ENCODE assay signal across 8 cellular contexts in the genomic region with DNA sequence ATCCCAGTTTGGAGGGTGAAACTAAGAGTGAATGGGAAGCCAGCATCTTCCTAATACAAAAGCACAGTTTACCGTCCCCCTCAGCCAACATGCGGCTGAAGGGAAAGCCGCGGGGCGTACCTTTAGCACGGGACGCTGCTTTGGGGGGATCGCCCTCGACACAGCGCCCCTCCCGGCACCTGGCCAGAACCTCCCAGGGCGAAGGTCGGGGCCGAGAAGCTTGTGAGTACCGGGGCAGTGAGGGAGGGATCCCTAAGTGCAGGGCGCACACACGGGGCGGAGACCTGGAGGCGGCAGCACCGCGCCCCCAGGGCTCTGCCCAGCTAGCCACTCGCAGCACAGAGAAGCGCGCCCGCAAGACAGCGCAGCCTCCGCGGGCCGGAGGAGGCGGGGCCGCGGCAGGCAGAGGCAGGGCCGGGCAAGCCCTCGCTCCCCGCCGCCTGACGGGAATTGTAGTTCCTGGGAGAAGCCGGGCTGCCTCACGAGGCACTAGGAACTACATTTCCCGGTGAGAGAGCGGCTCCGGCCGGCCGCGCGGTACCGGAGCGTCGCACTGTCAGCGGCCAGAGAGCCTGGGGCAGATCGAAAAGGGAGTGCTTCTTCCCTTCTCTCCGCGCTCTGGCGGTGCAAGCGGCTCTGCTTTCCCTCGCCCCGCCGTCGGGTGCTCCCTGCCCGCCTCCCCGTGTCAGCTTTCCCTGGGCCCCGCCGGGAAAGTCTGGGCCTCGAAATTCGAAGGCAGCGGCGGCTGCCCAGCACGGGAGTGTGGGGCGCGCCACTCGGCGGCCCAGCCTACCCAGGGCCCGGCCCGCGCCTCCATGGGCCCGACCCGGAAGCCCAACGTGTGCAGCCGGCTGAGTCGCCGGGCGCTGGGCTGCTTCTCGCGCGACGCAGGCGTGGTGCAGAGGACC. TPM values are rescaled to one million over a fixed set of nuclear protein-coding genes. Genes with fewer than 3 reads are reported as not detected.
DNase-seq lines count a peak whose midpoint lies in the region; ATAC-seq and TF ChIP-seq lines count a peak whose summit lies in the region.

TSS of gene DCAF17 (plus strand) at position 464 of the 908 bp plus-strand sequence. CDS start at position 816, 352 bp downstream.
A gene with protein sequence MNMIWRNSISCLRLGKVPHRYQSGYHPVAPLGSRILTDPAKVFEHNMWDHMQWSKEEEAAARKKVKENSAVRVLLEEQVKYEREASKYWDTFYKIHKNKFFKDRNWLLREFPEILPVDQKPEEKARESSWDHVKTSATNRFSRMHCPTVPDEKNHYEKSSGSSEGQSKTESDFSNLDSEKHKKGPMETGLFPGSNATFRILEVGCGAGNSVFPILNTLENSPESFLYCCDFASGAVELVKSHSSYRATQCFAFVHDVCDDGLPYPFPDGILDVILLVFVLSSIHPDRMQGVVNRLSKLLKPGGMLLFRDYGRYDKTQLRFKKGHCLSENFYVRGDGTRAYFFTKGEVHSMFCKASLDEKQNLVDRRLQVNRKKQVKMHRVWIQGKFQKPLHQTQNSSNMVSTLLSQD (minus strand): TSS at position 228 of the 908 bp plus-strand sequence. CDS start 41,805 bp downstream, outside the sequence.

- TF ChIP-seq CTCF in Panc1 (IDR thresholded peaks at IDR 0.05) (peak; percentile 61), esophagus muscularis mucosa (IDR thresholded peaks at IDR 0.05) (peak; percentile 8 to 30 (median 21))

- DNase-seq in DMS79 treated with DMSO at 0.1 percent for 48 hours (lab: John Stamatoyannopoulos, UW) (peak; percentile 90), KBM-7 (peak; percentile 99), Panc1 (ENCODE audit: low read depth, low spot score) (peak; percentile 81), esophagus muscularis mucosa (ENCODE audit: extremely low spot score) (peak; percentile 97), myocyte (ENCODE audit: low read depth) (peak; percentile 98)
- peak; percentile 94 to 95 for DNase-seq in activated T-cell treated with anti-CD3 and anti-CD28 coated beads, Interleukin-2, amount 50 U/mL, for 48 hours
- peak; percentile 92 to 93 for DNase-seq in stimulated activated CD8-positive, alpha-beta memory T cell treated with anti-CD3 and anti-CD28 coated beads, Interleukin-7, amount 100 ng/mL, for 48 hours (ENCODE audit: extremely low read depth in 1 of 2, low read depth in 1 of 2)

- CTCF ChIA-PET in Panc1 (lab: Charles Lee): interaction anchor here (0.6 kb wide), 1 partner anchor 111 kb away, joined by 11 read pairs; no protein-coding TSS in a partner anchor

- H3K36me3 ChIP-seq in Panc1 (ENCODE audit: control insufficient read depth, insufficient read depth, low read length) (peaks cover 4% of the 10 kb centered on the region; the same call in 1 of the 2 replicates), esophagus muscularis mucosa (peaks cover 0 to 27% (median 18%) of the 10 kb centered on the region in 4 donors)

- in situ Hi-C loops in KBM-7 (cut with MboI; ENCODE audit: low pct_unique_long_range_greater_than_20kb, low sequenced_read_pairs) (loop anchor here (25.0 kb wide), 1 partner anchor 472 kb away; no protein-coding TSS in a partner anchor), Panc1 (cut with HindIII; ENCODE audit: low pct_unique_long_range_greater_than_20kb, low sequenced_read_pairs) (no loop called here)

- H3K27ac ChIP-seq in Panc1 (ENCODE audit: low read length) (peak within 1 kb of the TSS; percentile 96), esophagus muscularis mucosa (replicated peaks in 1 of 4) (peak within 1 kb of the TSS; percentile 93 to 98 (median 94))

- peak within 1 kb of the TSS; percentile 95 for H3K4me3 ChIP-seq in Panc1 (ENCODE audit: low read depth in 2 of 2, low read length in 2 of 2)
- peak within 1 kb of the TSS; percentile 69 to 87 (median 76) for H3K4me3 ChIP-seq in esophagus muscularis mucosa

- H3K9me3 ChIP-seq in Panc1 (ENCODE audit: control insufficient read depth, insufficient read depth, low read depth, low read length) (peaks cover 7% of the 10 kb centered on the region; the same call in 1 of the 2 replicates), esophagus muscularis mucosa (no peaks in the 10 kb centered on the region)

- peaks cover 10% of the 10 kb centered on the region for H3K4me1 ChIP-seq in Panc1 (ENCODE audit: control insufficient read depth, insufficient read depth, low read length)
- peaks cover 10 to 49% (median 40%) of the 10 kb centered on the region in 4 donors for H3K4me1 ChIP-seq in esophagus muscularis mucosa

- no TSS peak for BruUV-seq in Panc1 (replicated peaks; lab: Mats Ljungman, UMichigan)

- intact Hi-C loops in Panc1 (cut with micrococcal nuclease; ENCODE audit: unreplicated experiment): loop anchor here (5.0 kb wide), 2 partner anchors 447 to 462 kb away; no protein-coding TSS in a partner anchor
- intact Hi-C loops in esophagus muscularis mucosa (cut with DNase I): loop anchor here (2.0 to 10.0 kb wide), 3 partner anchors 91 to 462 kb away; partner anchors contain the start of gene DYNC1I2

- WGBS in esophagus muscularis mucosa: under 1% methylated on average over 35 of the region's 87 CpGs

- TF ChIP-seq EP300 in esophagus muscularis mucosa (IDR thresholded peaks at IDR 0.05): no peak

- peak; percentile 14 for TF ChIP-seq POLR2A in esophagus muscularis mucosa (IDR thresholded peaks at IDR 0.05; ENCODE audit: low read depth)

- POLR2A ChIA-PET in Panc1 (lab: Charles Lee): interaction anchor here (0.6 kb wide), 1 partner anchor 504 kb away, joined by 3 read pairs; no protein-coding TSS in a partner anchor

- H3K27me3 ChIP-seq in Panc1 (ENCODE audit: control insufficient read depth, insufficient read depth, low read length) (no peaks in the 10 kb centered on the region), esophagus muscularis mucosa (no peaks in the 10 kb centered on the region)

- peak; percentile 92 for ATAC-seq in GM21717 (IDR thresholded peaks at IDR 0.05; ENCODE audit: unreplicated experiment)
- ATAC-seq in Panc1: peak; percentile 98

RNA-seq across cellular contexts. Expression of gene DCAF17, which starts in this region (rescaled TPM):
- total RNA-seq in Panc1 (2021; ENCODE audit: unreplicated experiment): 19.0 TPM
- polyA plus RNA-seq in Panc1 (2012; ENCODE audit: insufficient read length): 5.7 TPM
- 10 to 100 TPM; 12.0 to 22.8 (median 14.3) TPM for total RNA-seq in esophagus muscularis mucosa
- total RNA-seq in myocyte: 18.9 and 24.1 TPM in 2 replicates
- 9.0 TPM for polyA plus RNA-seq in myocyte (2012)

RNA-seq across cellular contexts. Expression of the second gene that starts in this region (rescaled TPM):
- total RNA-seq in Panc1 (2021; ENCODE audit: unreplicated experiment): 27.7 TPM
- polyA plus RNA-seq in Panc1 (2012; ENCODE audit: insufficient read length): 9.4 TPM
- 10 to 100 TPM; 22.1 to 43.3 (median 31.5) TPM for total RNA-seq in esophagus muscularis mucosa
- total RNA-seq in myocyte: 30.7 and 34.0 TPM in 2 replicates
- polyA plus RNA-seq in myocyte (2012): 11.0 TPM

Comparison
In these comparisons a context has a peak if more than half of its experiments do, and no peak if none do; other contexts are left out.
1. Peak in every context shown above with its lines: DNase-seq, ATAC-seq, H3K4me3 ChIP-seq and H3K27ac ChIP-seq.